ENCODE assay signal across 9 cellular contexts in genomic region chrX:19883878-19884277, GRCh38. TPM values are rescaled to one million over a fixed set of nuclear protein-coding genes. Genes with fewer than 3 reads are reported as not detected.
DNase-seq lines count a peak whose midpoint lies in the region; ATAC-seq lines count a peak whose summit lies in the region.
"Had no signal": no experiment of that assay in that cellular context is flagged by ENCODE, and none has a peak within 500 bp of the region (broad histone marks: within the 10 kb centered on the region; RNA-seq: fewer than 3 reads in every experiment).

No MANE protein-coding gene starts in this region.

- CTCF ChIA-PET in activated naive CD4-positive, alpha-beta T cell treated with anti-CD3 and anti-CD28 coated beads for 36 hours (lab: Charles Lee): no interaction called here
- CTCF ChIA-PET in activated naive CD4-positive, alpha-beta T cell treated with anti-CD3 and anti-CD28 coated beads, Interleukin-2, amount 10 ng/mL, durations not matched to agents 7 days and 5 days (lab: Charles Lee): interaction anchor here (2.3 kb wide), 1 partner anchor 140 kb away, joined by 8 read pairs; no protein-coding TSS in a partner anchor

- intact Hi-C loops in activated naive CD4-positive, alpha-beta T cell treated with anti-CD3 and anti-CD28 coated beads for 36 hours (cut with micrococcal nuclease): loop anchor here (2.0 kb wide), 1 partner anchor 43 kb away; no protein-coding TSS in a partner anchor

- ATAC-seq in HG02943 (IDR thresholded peaks at IDR 0.05; ENCODE audit: low read depth, unreplicated experiment) (peak; percentile 48), T-helper 17 cell (peak; percentile 7)
- peak; percentile 53 for ATAC-seq in stimulated activated naive CD8-positive, alpha-beta T cell treated with anti-CD3 and anti-CD28 coated beads, Interleukin-15, amount 100 ng/mL, for 72 hours
- ATAC-seq: Panc1 had no signal

- no peak overlapping the region for H3K4me3 Mint-ChIP-seq in activated naive CD4-positive, alpha-beta T cell treated with anti-CD3 and anti-CD28 coated beads for 36 hours
- H3K4me3 Mint-ChIP-seq in activated naive CD4-positive, alpha-beta T cell treated with anti-CD3 and anti-CD28 coated beads, Interleukin-2, amount 10 ng/mL, durations not matched to agents 7 days and 5 days: no peak overlapping the region
- peak overlapping the region; percentile 76 for H3K4me3 Mint-ChIP-seq in T-helper 17 cell
- peak overlapping the region; percentile 42 to 44 for H3K4me3 Mint-ChIP-seq in stimulated activated naive CD8-positive, alpha-beta T cell treated with anti-CD3 and anti-CD28 coated beads, Interleukin-15, amount 100 ng/mL, for 72 hours

- no peaks in the 10 kb centered on the region for H3K9me3 Mint-ChIP-seq in activated naive CD4-positive, alpha-beta T cell treated with anti-CD3 and anti-CD28 coated beads for 36 hours
- H3K9me3 Mint-ChIP-seq in activated naive CD4-positive, alpha-beta T cell treated with anti-CD3 and anti-CD28 coated beads, Interleukin-2, amount 10 ng/mL, durations not matched to agents 7 days and 5 days: no peaks in the 10 kb centered on the region
- H3K9me3 Mint-ChIP-seq in stimulated activated naive CD8-positive, alpha-beta T cell treated with anti-CD3 and anti-CD28 coated beads, Interleukin-15, amount 100 ng/mL, for 72 hours: no peaks in the 10 kb centered on the region

- peaks cover 49% of the 10 kb centered on the region for H3K4me1 Mint-ChIP-seq in activated naive CD4-positive, alpha-beta T cell treated with anti-CD3 and anti-CD28 coated beads for 36 hours (ENCODE audit: low read depth)
- H3K4me1 Mint-ChIP-seq in activated naive CD4-positive, alpha-beta T cell treated with anti-CD3 and anti-CD28 coated beads, Interleukin-2, amount 10 ng/mL, durations not matched to agents 7 days and 5 days: peaks cover 45% of the 10 kb centered on the region
- peaks cover 33% of the 10 kb centered on the region for H3K4me1 Mint-ChIP-seq in T-helper 17 cell
- peaks cover 77% of the 10 kb centered on the region for H3K4me1 Mint-ChIP-seq in stimulated activated naive CD8-positive, alpha-beta T cell treated with anti-CD3 and anti-CD28 coated beads, Interleukin-15, amount 100 ng/mL, for 72 hours

- peak; percentile 38 for DNase-seq in activated naive CD4-positive, alpha-beta T cell treated with anti-CD3 and anti-CD28 coated beads for 36 hours
- DNase-seq in activated naive CD4-positive, alpha-beta T cell treated with anti-CD3 and anti-CD28 coated beads, Interleukin-2, amount 10 ng/mL, durations not matched to agents 7 days and 5 days: no peak
- DNase-seq in T-helper 17 cell: no peak
- peak; percentile 17 to 63 for DNase-seq in stimulated activated naive CD8-positive, alpha-beta T cell treated with anti-CD3 and anti-CD28 coated beads, Interleukin-15, amount 100 ng/mL, for 72 hours
- DNase-seq in NCI-H2081 treated with DMSO at 0.1 percent for 48 hours (lab: John Stamatoyannopoulos, UW): no peak
- no peak for DNase-seq in NOMO-1 (lab: John Stamatoyannopoulos, UW; ENCODE audit: unreplicated experiment in 2 of 2)
- DNase-seq in NCI-H2227 treated with DMSO at 0.1 percent for 48 hours (lab: John Stamatoyannopoulos, UW): no peak

- H3K27ac Mint-ChIP-seq in activated naive CD4-positive, alpha-beta T cell treated with anti-CD3 and anti-CD28 coated beads for 36 hours: no peak overlapping the region
- H3K27ac Mint-ChIP-seq in activated naive CD4-positive, alpha-beta T cell treated with anti-CD3 and anti-CD28 coated beads, Interleukin-2, amount 10 ng/mL, durations not matched to agents 7 days and 5 days: no peak overlapping the region
- no peak overlapping the region for H3K27ac Mint-ChIP-seq in T-helper 17 cell
- no peak overlapping the region for H3K27ac Mint-ChIP-seq in stimulated activated naive CD8-positive, alpha-beta T cell treated with anti-CD3 and anti-CD28 coated beads, Interleukin-15, amount 100 ng/mL, for 72 hours

- no peaks in the 10 kb centered on the region for H3K9me3 ChIP-seq in T-helper 17 cell (ENCODE audit: control insufficient read depth, low read length, poor library complexity, severe bottlenecking)

- no peaks in the 10 kb centered on the region for H3K27me3 Mint-ChIP-seq in activated naive CD4-positive, alpha-beta T cell treated with anti-CD3 and anti-CD28 coated beads for 36 hours (ENCODE audit: low read depth)
- H3K27me3 Mint-ChIP-seq in activated naive CD4-positive, alpha-beta T cell treated with anti-CD3 and anti-CD28 coated beads, Interleukin-2, amount 10 ng/mL, durations not matched to agents 7 days and 5 days: no peaks in the 10 kb centered on the region
- H3K27me3 Mint-ChIP-seq in T-helper 17 cell: no peaks in the 10 kb centered on the region
- no peaks in the 10 kb centered on the region for H3K27me3 Mint-ChIP-seq in stimulated activated naive CD8-positive, alpha-beta T cell treated with anti-CD3 and anti-CD28 coated beads, Interleukin-15, amount 100 ng/mL, for 72 hours

- H3K36me3 Mint-ChIP-seq in activated naive CD4-positive, alpha-beta T cell treated with anti-CD3 and anti-CD28 coated beads for 36 hours (ENCODE audit: low read depth): peaks cover 2% of the 10 kb centered on the region
- peaks cover 23% of the 10 kb centered on the region for H3K36me3 Mint-ChIP-seq in activated naive CD4-positive, alpha-beta T cell treated with anti-CD3 and anti-CD28 coated beads, Interleukin-2, amount 10 ng/mL, durations not matched to agents 7 days and 5 days
- peaks cover 4% of the 10 kb centered on the region for H3K36me3 Mint-ChIP-seq in T-helper 17 cell (ENCODE audit: low read depth)

RNA-seq across cellular contexts. Expression of gene SH3KBP1, which starts 3.5 kb away (rescaled TPM):
- 10 to 100 TPM; 67.5 to 78.3 TPM for total RNA-seq in activated naive CD4-positive, alpha-beta T cell treated with anti-CD3 and anti-CD28 coated beads for 36 hours
- 100 to 1,000 TPM; 117 to 123 TPM for total RNA-seq in T-helper 17 cell

Comparison
In these comparisons a context has a peak if more than half of its experiments do, and no peak if none do; other contexts are left out.
1. DNase-seq: peak in activated naive CD4-positive, alpha-beta T cell treated with anti-CD3 and anti-CD28 coated beads for 36 hours (single experiment) and stimulated activated naive CD8-positive, alpha-beta T cell treated with anti-CD3 and anti-CD28 coated beads, Interleukin-15, amount 100 ng/mL, for 72 hours (2 of 2); none in activated naive CD4-positive, alpha-beta T cell treated with anti-CD3 and anti-CD28 coated beads, Interleukin-2, amount 10 ng/mL, durations not matched to agents 7 days and 5 days (single experiment), T-helper 17 cell (0 of 3), NCI-H2081 treated with DMSO at 0.1 percent for 48 hours (single experiment), NOMO-1 (0 of 2) and NCI-H2227 treated with DMSO at 0.1 percent for 48 hours (single experiment).
2. H3K4me3 Mint-ChIP-seq: peak in T-helper 17 cell (single experiment) and stimulated activated naive CD8-positive, alpha-beta T cell treated with anti-CD3 and anti-CD28 coated beads, Interleukin-15, amount 100 ng/mL, for 72 hours (2 of 2); none in activated naive CD4-positive, alpha-beta T cell treated with anti-CD3 and anti-CD28 coated beads for 36 hours (single experiment) and activated naive CD4-positive, alpha-beta T cell treated with anti-CD3 and anti-CD28 coated beads, Interleukin-2, amount 10 ng/mL, durations not matched to agents 7 days and 5 days (single experiment).
3. Peak in every context shown above with its lines, with median percentiles within 50 percentile points of each other: ATAC-seq.